14 cellular contexts compared by ENCODE assay signal in the genomic region with DNA sequence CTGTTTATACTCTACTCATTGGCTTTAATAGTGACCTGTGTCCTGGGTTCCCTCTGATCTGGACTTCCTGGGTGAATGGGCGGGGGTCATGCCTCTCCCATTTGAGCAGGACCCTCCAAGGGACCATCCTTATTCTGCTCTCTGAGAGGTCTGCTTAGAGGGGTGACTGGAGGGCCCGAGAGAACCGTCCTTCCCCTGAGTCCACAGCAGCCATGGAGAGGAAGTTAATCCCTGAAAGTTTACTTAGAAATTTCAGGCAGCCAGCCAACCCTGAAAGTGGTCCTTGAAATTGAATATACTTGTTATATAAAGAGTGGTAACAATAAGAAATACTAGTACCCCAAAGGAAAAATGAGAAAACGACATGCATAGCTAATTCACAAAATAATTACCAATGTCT.
"Had no signal": no experiment of that assay in that cellular context is flagged by ENCODE, and none has a peak within 500 bp of the region (broad histone marks: within the 10 kb centered on the region; RNA-seq: fewer than 3 reads in every experiment).

No MANE protein-coding gene starts in this region.

- H3K4me3 Mint-ChIP-seq: activated naive CD4-positive, alpha-beta T cell treated with anti-CD3 and anti-CD28 coated beads, Interleukin-2, amount 10 ng/mL, durations not matched to agents 7 days and 5 days; memory B cell; natural killer cell had no signal

- H3K9me3 Mint-ChIP-seq: activated naive CD4-positive, alpha-beta T cell treated with anti-CD3 and anti-CD28 coated beads, Interleukin-2, amount 10 ng/mL, durations not matched to agents 7 days and 5 days; memory B cell; natural killer cell had no signal

- H3K27me3 Mint-ChIP-seq: activated naive CD4-positive, alpha-beta T cell treated with anti-CD3 and anti-CD28 coated beads, Interleukin-2, amount 10 ng/mL, durations not matched to agents 7 days and 5 days had no signal

- H3K27ac Mint-ChIP-seq: activated naive CD4-positive, alpha-beta T cell treated with anti-CD3 and anti-CD28 coated beads, Interleukin-2, amount 10 ng/mL, durations not matched to agents 7 days and 5 days; memory B cell; natural killer cell had no signal

- ATAC-seq: activated CD4-positive, CD25-positive, alpha-beta regulatory T cell treated with anti-CD3 and anti-CD28 coated beads, Interleukin-2, amount 50 U/mL, for 24 hours; gastrocnemius medialis; heart right ventricle; left lobe of liver; natural killer cell; stimulated activated naive CD8-positive, alpha-beta T cell treated with anti-CD3 and anti-CD28 coated beads, Interleukin-15, Interleukin-2, amounts not matched to agents 100 U/mL and 50 U/mL, for 24 hours had no signal

- H3K4me1 Mint-ChIP-seq: activated naive CD4-positive, alpha-beta T cell treated with anti-CD3 and anti-CD28 coated beads, Interleukin-2, amount 10 ng/mL, durations not matched to agents 7 days and 5 days; memory B cell; natural killer cell had no signal

- H3K36me3 Mint-ChIP-seq: activated naive CD4-positive, alpha-beta T cell treated with anti-CD3 and anti-CD28 coated beads, Interleukin-2, amount 10 ng/mL, durations not matched to agents 7 days and 5 days; memory B cell; natural killer cell had no signal

- DNase-seq: activated CD4-positive, alpha-beta T cell treated with anti-CD3 and anti-CD28 coated beads, Interleukin-2, amount 50 U/mL, for 1 hour; activated naive CD4-positive, alpha-beta T cell treated with anti-CD3 and anti-CD28 coated beads, Interleukin-2, amount 10 ng/mL, durations not matched to agents 7 days and 5 days; erythroblast; gastrocnemius medialis; heart right ventricle; natural killer cell; stimulated activated CD4-positive, alpha-beta T cell treated with anti-CD3 and anti-CD28 coated beads, Interleukin-4, amount 100 ng/mL, for 24 hours; stimulated activated CD8-positive, alpha-beta memory T cell treated with anti-CD3 and anti-CD28 coated beads, Interleukin-4, amount 100 ng/mL, for 48 hours; stimulated activated naive CD8-positive, alpha-beta T cell treated with anti-CD3 and anti-CD28 coated beads, Interleukin-15, Interleukin-2, amounts not matched to agents 100 U/mL and 50 U/mL, for 24 hours; T-helper 9 cell; trophoblast cell had no signal
